ENCODE assay signal across 8 cellular contexts in the genomic region with DNA sequence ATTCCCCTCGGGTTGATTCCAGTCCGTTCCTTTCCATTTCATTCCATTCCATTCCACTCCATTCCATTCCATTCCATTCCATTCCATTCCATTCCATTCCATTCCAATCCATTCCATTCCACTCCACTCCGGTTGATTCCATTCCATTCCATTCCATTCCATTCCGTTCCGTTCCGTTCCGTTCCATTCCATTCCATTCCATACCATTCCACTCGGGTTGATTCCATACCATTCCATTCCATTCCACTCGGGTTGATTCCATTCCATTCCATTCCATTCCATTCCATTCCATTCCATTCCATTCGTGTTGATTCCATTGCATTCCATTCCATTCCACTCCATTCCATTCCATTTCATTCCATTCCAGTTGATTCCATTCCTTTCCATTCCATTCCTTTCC.
DNase-seq lines count a peak whose midpoint lies in the region; ATAC-seq and TF ChIP-seq lines count a peak whose summit lies in the region.
"Not testable (repeated sequence)": the region's sequence is repeated elsewhere in the genome, so short reads cannot be mapped to it uniquely, and the experiment has no call there.

No MANE protein-coding gene starts in this region.

- peaks cover 64 to 67% of the 10 kb centered on the region in 2 donors for H3K9me3 Mint-ChIP-seq in natural killer cell

- not testable (repeated sequence) for H3K27me3 Mint-ChIP-seq in natural killer cell (ENCODE audit: low read depth in 2 of 2)

- not testable (repeated sequence) for H3K36me3 Mint-ChIP-seq in natural killer cell

- not testable (repeated sequence) for H3K4me1 ChIP-seq in aorta (ENCODE audit: control insufficient read depth in 1 of 2, insufficient read depth in 2 of 2, low read length in 2 of 2)

- intact Hi-C loops in natural killer cell (cut with micrococcal nuclease); aorta (cut with DNase I): not testable (repeated sequence)

- H3K27me3 ChIP-seq in aorta (ENCODE audit: control insufficient read depth in 1 of 2, insufficient read depth in 2 of 2, low read length in 1 of 2), result not testable (repeated sequence)

- ATAC-seq in GM18861 (IDR thresholded peaks at IDR 0.05; ENCODE audit: unreplicated experiment), result peak; percentile 27
- ATAC-seq in GM21423 (IDR thresholded peaks at IDR 0.05; ENCODE audit: unreplicated experiment), result peak; percentile 27
- peak; percentile 37 for ATAC-seq in HG02840 (IDR thresholded peaks at IDR 0.05; ENCODE audit: low FRiP score, unreplicated experiment)
- ATAC-seq in HG03342 (IDR thresholded peaks at IDR 0.05; ENCODE audit: unreplicated experiment), result peak; percentile 33
- peak; percentile 77 for ATAC-seq in SK-N-SH treated with all-trans-retinoic acid at 6 μM for 48 hours
- ATAC-seq in esophagus mucosa, result peak; percentile 78
- peak; percentile 25 to 71 (median 51) for ATAC-seq in natural killer cell
- ATAC-seq in aorta (ENCODE audit: low FRiP score), result peak; percentile 94

- not testable (repeated sequence) for H3K4me3 Mint-ChIP-seq in natural killer cell

- H3K9me3 ChIP-seq in aorta (ENCODE audit: control insufficient read depth, low read length), result not testable (repeated sequence)

- H3K27ac Mint-ChIP-seq in natural killer cell, result not testable (repeated sequence)

- not testable (repeated sequence) for H3K27ac ChIP-seq in aorta (ENCODE audit: low read depth in 1 of 2, low read length in 2 of 2)

- TF ChIP-seq CTCF in natural killer cell (IDR thresholded peaks at IDR 0.05), result not testable (repeated sequence)

- not testable (repeated sequence) for DNase-seq in natural killer cell, aorta

- 49 to 52% methylated on average over 10 of the region's 10 CpGs for WGBS in aorta, 2 donors

- H3K4me1 Mint-ChIP-seq in natural killer cell, result not testable (repeated sequence)

- not testable (repeated sequence) for H3K4me3 ChIP-seq in aorta (ENCODE audit: low read length in 2 of 2)

- H3K36me3 ChIP-seq in aorta (ENCODE audit: control insufficient read depth in 1 of 2, insufficient read depth in 2 of 2, low read length in 1 of 2), result not testable (repeated sequence)

Comparison
In these comparisons a context has a peak if more than half of its experiments do, and no peak if none do; other contexts are left out.
1. ATAC-seq: peak in every context shown above with its lines; median percentile 94 in aorta; 78 in esophagus mucosa; 77 in SK-N-SH treated with all-trans-retinoic acid at 6 μM for 48 hours; 51 in natural killer cell; 37 in HG02840; 33 in HG03342; 27 in GM18861; 27 in GM21423.